1 cellular context compared by ENCODE assay signal in the genomic region with DNA sequence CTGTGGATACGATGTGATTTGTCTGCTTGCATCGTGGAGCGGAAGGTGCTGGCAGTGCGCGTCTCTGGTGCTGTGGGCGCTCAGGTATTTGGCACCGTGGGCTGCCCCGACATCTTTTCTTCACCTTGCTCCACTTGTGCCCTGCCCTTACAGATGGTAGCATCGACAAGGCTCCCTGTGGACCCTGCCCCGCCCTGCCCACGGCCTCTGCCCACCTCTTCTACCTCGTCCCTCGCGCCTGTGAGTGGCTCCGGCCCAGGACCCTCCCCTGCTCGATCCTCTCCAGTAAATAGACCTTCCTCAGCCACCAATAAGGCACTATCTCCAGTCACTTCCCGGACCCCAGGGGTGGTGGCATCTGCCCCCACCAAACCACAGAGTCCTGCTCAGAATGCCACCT.
TF ChIP-seq lines count a peak whose summit lies in the region.

No MANE protein-coding gene starts in this region.

TF ChIP-seq in H1, 55 proteins besides CTCF, POLR2A, EP300 and RAD21:
- no peak for TF ChIP-seq BRCA1 (IDR thresholded peaks at IDR 0.05; ENCODE audit: low read depth, low read length)
- no peak for TF ChIP-seq PHF8 (conservative IDR thresholded peaks at IDR 0.05; ENCODE audit: low read depth, low read length)
- no peak for TF ChIP-seq JUN (IDR thresholded peaks at IDR 0.05; ENCODE audit: low read depth, low read length)
- TF ChIP-seq, protein P1, sequence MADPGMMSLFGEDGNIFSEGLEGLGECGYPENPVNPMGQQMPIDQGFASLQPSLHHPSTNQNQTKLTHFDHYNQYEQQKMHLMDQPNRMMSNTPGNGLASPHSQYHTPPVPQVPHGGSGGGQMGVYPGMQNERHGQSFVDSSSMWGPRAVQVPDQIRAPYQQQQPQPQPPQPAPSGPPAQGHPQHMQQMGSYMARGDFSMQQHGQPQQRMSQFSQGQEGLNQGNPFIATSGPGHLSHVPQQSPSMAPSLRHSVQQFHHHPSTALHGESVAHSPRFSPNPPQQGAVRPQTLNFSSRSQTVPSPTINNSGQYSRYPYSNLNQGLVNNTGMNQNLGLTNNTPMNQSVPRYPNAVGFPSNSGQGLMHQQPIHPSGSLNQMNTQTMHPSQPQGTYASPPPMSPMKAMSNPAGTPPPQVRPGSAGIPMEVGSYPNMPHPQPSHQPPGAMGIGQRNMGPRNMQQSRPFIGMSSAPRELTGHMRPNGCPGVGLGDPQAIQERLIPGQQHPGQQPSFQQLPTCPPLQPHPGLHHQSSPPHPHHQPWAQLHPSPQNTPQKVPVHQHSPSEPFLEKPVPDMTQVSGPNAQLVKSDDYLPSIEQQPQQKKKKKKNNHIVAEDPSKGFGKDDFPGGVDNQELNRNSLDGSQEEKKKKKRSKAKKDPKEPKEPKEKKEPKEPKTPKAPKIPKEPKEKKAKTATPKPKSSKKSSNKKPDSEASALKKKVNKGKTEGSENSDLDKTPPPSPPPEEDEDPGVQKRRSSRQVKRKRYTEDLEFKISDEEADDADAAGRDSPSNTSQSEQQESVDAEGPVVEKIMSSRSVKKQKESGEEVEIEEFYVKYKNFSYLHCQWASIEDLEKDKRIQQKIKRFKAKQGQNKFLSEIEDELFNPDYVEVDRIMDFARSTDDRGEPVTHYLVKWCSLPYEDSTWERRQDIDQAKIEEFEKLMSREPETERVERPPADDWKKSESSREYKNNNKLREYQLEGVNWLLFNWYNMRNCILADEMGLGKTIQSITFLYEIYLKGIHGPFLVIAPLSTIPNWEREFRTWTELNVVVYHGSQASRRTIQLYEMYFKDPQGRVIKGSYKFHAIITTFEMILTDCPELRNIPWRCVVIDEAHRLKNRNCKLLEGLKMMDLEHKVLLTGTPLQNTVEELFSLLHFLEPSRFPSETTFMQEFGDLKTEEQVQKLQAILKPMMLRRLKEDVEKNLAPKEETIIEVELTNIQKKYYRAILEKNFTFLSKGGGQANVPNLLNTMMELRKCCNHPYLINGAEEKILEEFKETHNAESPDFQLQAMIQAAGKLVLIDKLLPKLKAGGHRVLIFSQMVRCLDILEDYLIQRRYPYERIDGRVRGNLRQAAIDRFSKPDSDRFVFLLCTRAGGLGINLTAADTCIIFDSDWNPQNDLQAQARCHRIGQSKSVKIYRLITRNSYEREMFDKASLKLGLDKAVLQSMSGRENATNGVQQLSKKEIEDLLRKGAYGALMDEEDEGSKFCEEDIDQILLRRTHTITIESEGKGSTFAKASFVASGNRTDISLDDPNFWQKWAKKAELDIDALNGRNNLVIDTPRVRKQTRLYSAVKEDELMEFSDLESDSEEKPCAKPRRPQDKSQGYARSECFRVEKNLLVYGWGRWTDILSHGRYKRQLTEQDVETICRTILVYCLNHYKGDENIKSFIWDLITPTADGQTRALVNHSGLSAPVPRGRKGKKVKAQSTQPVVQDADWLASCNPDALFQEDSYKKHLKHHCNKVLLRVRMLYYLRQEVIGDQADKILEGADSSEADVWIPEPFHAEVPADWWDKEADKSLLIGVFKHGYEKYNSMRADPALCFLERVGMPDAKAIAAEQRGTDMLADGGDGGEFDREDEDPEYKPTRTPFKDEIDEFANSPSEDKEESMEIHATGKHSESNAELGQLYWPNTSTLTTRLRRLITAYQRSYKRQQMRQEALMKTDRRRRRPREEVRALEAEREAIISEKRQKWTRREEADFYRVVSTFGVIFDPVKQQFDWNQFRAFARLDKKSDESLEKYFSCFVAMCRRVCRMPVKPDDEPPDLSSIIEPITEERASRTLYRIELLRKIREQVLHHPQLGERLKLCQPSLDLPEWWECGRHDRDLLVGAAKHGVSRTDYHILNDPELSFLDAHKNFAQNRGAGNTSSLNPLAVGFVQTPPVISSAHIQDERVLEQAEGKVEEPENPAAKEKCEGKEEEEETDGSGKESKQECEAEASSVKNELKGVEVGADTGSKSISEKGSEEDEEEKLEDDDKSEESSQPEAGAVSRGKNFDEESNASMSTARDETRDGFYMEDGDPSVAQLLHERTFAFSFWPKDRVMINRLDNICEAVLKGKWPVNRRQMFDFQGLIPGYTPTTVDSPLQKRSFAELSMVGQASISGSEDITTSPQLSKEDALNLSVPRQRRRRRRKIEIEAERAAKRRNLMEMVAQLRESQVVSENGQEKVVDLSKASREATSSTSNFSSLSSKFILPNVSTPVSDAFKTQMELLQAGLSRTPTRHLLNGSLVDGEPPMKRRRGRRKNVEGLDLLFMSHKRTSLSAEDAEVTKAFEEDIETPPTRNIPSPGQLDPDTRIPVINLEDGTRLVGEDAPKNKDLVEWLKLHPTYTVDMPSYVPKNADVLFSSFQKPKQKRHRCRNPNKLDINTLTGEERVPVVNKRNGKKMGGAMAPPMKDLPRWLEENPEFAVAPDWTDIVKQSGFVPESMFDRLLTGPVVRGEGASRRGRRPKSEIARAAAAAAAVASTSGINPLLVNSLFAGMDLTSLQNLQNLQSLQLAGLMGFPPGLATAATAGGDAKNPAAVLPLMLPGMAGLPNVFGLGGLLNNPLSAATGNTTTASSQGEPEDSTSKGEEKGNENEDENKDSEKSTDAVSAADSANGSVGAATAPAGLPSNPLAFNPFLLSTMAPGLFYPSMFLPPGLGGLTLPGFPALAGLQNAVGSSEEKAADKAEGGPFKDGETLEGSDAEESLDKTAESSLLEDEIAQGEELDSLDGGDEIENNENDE (IDR thresholded peaks at IDR 0.05; ENCODE audit: insufficient replicate concordance, low read length) = no peak
- TF ChIP-seq RBBP5 (IDR thresholded peaks at IDR 0.05; ENCODE audit: borderline replicate concordance, low read depth, low read length) = no peak
- no peak for TF ChIP-seq CREB1 (IDR thresholded peaks at IDR 0.05)
- TF ChIP-seq NRF1 (IDR thresholded peaks at IDR 0.05; ENCODE audit: low read depth, low read length) = no peak
- TF ChIP-seq TCF12 (IDR thresholded peaks at IDR 0.05; ENCODE audit: low read depth, low read length) = no peak
- TF ChIP-seq EZH2 (IDR thresholded peaks at IDR 0.05; ENCODE audit: low read depth, low read length, severe bottlenecking) = no peak
- no peak for TF ChIP-seq BACH1 (IDR thresholded peaks at IDR 0.05; ENCODE audit: low read length)
- TF ChIP-seq, protein P2, sequence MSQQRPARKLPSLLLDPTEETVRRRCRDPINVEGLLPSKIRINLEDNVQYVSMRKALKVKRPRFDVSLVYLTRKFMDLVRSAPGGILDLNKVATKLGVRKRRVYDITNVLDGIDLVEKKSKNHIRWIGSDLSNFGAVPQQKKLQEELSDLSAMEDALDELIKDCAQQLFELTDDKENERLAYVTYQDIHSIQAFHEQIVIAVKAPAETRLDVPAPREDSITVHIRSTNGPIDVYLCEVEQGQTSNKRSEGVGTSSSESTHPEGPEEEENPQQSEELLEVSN (IDR thresholded peaks at IDR 0.05) = no peak
- no peak for TF ChIP-seq TAF7 (optimal IDR thresholded peaks at IDR 0.05; ENCODE audit: borderline replicate concordance, low read depth, low read length)
- TF ChIP-seq CHD1 (IDR thresholded peaks at IDR 0.05; ENCODE audit: low read depth, low read length) = no peak
- no peak for TF ChIP-seq HDAC2 (IDR thresholded peaks at IDR 0.05; ENCODE audit: borderline replicate concordance in 1 of 2, low read depth in 2 of 2, low read length in 2 of 2)
- TF ChIP-seq ATF3 (IDR thresholded peaks at IDR 0.05; ENCODE audit: insufficient read depth, low read depth, low read length) = no peak
- no peak for TF ChIP-seq SAP30 (IDR thresholded peaks at IDR 0.05; ENCODE audit: insufficient read depth, insufficient replicate concordance, low read length)
- no peak for TF ChIP-seq SIRT6 (IDR thresholded peaks at IDR 0.05; ENCODE audit: low read length)
- no peak for TF ChIP-seq YY1 (IDR thresholded peaks at IDR 0.05; ENCODE audit: low read depth, low read length)
